ENCODE assay signal across 2 cellular contexts in the genomic region with DNA sequence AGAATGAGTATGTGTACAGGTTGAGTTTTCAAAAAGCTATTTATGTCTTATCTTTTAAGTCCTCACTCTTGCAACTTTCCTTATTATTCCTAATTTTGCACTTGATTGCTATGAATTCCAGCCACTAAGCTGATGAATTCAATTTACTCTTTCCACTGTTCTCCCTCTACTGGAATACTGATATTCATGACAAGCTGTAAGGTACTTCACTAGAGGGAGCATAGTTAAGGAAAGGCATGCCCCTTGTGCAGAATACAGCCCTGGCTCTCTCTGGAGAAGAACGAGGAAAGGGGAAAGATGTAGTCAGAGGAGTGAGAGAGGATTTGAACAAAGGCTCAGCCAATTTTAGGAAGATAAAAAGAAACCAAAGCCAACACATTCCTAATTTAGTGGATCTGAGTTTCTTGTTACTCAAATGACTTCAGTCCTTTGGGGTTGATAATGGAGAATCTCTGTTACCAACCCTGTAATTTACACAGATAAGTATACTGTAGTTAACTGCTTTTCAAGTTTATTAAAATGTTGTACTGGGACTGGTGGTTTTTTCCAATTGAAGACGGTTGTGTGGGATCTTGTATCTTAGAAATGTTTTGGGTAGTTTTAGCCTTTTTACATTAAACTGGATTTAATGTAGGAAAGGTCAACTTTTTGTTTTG.
A peak's percentile ranks its signal among the peaks of the same experiment; 100 is the strongest.
TF ChIP-seq lines count a peak whose summit lies in the region.

No MANE protein-coding gene starts in this region.

TF ChIP-seq in HepG2, 621 proteins besides CTCF, POLR2A, EP300 and RAD21:
- TF ChIP-seq CREM (IDR thresholded peaks at IDR 0.05) = 0 out of 2 replicates have a peak, but pooled peaks have one; percentile 8
- no peak for TF ChIP-seq CREM (CRISPR knock-in tag; IDR thresholded peaks at IDR 0.05)
- TF ChIP-seq, protein P1, sequence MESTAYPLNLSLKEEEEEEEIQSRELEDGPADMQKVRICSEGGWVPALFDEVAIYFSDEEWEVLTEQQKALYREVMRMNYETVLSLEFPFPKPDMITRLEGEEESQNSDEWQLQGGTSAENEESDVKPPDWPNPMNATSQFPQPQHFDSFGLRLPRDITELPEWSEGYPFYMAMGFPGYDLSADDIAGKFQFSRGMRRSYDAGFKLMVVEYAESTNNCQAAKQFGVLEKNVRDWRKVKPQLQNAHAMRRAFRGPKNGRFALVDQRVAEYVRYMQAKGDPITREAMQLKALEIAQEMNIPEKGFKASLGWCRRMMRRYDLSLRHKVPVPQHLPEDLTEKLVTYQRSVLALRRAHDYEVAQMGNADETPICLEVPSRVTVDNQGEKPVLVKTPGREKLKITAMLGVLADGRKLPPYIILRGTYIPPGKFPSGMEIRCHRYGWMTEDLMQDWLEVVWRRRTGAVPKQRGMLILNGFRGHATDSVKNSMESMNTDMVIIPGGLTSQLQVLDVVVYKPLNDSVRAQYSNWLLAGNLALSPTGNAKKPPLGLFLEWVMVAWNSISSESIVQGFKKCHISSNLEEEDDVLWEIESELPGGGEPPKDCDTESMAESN (CRISPR knock-in tag; conservative IDR thresholded peaks at IDR 0.05) = no peak
- TF ChIP-seq, protein P2, sequence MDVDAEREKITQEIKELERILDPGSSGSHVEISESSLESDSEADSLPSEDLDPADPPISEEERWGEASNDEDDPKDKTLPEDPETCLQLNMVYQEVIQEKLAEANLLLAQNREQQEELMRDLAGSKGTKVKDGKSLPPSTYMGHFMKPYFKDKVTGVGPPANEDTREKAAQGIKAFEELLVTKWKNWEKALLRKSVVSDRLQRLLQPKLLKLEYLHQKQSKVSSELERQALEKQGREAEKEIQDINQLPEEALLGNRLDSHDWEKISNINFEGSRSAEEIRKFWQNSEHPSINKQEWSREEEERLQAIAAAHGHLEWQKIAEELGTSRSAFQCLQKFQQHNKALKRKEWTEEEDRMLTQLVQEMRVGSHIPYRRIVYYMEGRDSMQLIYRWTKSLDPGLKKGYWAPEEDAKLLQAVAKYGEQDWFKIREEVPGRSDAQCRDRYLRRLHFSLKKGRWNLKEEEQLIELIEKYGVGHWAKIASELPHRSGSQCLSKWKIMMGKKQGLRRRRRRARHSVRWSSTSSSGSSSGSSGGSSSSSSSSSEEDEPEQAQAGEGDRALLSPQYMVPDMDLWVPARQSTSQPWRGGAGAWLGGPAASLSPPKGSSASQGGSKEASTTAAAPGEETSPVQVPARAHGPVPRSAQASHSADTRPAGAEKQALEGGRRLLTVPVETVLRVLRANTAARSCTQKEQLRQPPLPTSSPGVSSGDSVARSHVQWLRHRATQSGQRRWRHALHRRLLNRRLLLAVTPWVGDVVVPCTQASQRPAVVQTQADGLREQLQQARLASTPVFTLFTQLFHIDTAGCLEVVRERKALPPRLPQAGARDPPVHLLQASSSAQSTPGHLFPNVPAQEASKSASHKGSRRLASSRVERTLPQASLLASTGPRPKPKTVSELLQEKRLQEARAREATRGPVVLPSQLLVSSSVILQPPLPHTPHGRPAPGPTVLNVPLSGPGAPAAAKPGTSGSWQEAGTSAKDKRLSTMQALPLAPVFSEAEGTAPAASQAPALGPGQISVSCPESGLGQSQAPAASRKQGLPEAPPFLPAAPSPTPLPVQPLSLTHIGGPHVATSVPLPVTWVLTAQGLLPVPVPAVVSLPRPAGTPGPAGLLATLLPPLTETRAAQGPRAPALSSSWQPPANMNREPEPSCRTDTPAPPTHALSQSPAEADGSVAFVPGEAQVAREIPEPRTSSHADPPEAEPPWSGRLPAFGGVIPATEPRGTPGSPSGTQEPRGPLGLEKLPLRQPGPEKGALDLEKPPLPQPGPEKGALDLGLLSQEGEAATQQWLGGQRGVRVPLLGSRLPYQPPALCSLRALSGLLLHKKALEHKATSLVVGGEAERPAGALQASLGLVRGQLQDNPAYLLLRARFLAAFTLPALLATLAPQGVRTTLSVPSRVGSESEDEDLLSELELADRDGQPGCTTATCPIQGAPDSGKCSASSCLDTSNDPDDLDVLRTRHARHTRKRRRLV (CRISPR knock-in tag; IDR thresholded peaks at IDR 0.05) = no peak
- TF ChIP-seq MAZ (IDR thresholded peaks at IDR 0.05; ENCODE audit: borderline replicate concordance, low read depth, low read length) = no peak
- TF ChIP-seq MAZ (CRISPR knock-in tag; IDR thresholded peaks at IDR 0.05; ENCODE audit: low read depth) = no peak
- no peak for TF ChIP-seq HDAC1 (CRISPR knock-in tag; IDR thresholded peaks at IDR 0.05)

TF ChIP-seq in SK-N-SH, 30 proteins besides CTCF, POLR2A, EP300 and RAD21:
- TF ChIP-seq SMC3 (IDR thresholded peaks at IDR 0.05; ENCODE audit: low read depth, low read length) (peak; percentile 24; the same call in 1 of the 2 replicates), NFIC (IDR thresholded peaks at IDR 0.05; ENCODE audit: borderline replicate concordance) (no peak)
